Comparison of ENCODE assay signal across 13 cellular contexts in the genomic region with DNA sequence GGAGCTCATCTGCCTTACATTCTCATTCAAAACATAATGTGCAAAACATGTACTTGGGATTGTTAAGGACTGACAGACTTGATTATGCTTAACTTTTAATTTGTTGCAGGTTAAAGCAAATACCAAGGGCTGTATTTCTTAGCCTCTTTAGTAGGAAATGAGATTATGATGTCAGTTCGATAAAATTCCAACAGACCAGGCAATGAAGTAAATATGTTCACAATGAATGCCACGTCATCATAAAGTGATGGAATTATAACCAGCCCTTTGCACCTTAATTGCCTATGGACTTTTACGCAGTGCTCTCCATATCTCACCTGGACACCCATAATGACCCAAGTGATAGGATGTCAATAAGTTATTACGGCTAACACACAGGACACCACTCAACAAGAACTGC.
"Had no signal": no experiment of that assay in that cellular context is flagged by ENCODE, and none has a peak within 500 bp of the region (broad histone marks: within the 10 kb centered on the region; RNA-seq: fewer than 3 reads in every experiment).

No MANE protein-coding gene starts in this region.

- DNase-seq: activated CD4-positive, alpha-beta T cell treated with anti-CD3 and anti-CD28 coated beads, Interleukin-2, amount 50 U/mL, for 1 hour; activated CD4-positive, CD25-positive, alpha-beta regulatory T cell; activated naive CD4-positive, alpha-beta T cell treated with anti-CD3 and anti-CD28 coated beads, Interleukin-2, amount 50 U/mL, for 16 hours; amygdala; foreskin melanocyte; kidney; left ventricle myocardium superior; stimulated activated CD4-positive, alpha-beta T cell treated with anti-CD3 and anti-CD28 coated beads, Interleukin-15, amount 100 ng/mL, for 24 hours; stimulated activated CD4-positive, alpha-beta T cell treated with anti-CD3 and anti-CD28 coated beads, Interleukin-4, amount 100 ng/mL, for 24 hours; T-helper 2 cell; upper lobe of left lung had no signal

- H3K27me3 ChIP-seq: upper lobe of left lung had no signal

- H3K4me1 ChIP-seq: upper lobe of left lung had no signal

- H3K9me3 ChIP-seq: upper lobe of left lung had no signal

- H3K27ac ChIP-seq: upper lobe of left lung had no signal

- H3K36me3 ChIP-seq: upper lobe of left lung had no signal

- H3K4me3 ChIP-seq: upper lobe of left lung had no signal

- FAIRE-seq: bronchial epithelial cell, kidney, TTC549 had no signal
